In genomic region chr12:119156401-119156800, GRCh38 we compare ENCODE assay signal across 1 cellular context.
A peak's percentile ranks its signal among the peaks of the same experiment; 100 is the strongest.
TF ChIP-seq lines count a peak whose summit lies in the region.

No MANE protein-coding gene starts in this region.

TF ChIP-seq in H1, 55 proteins besides CTCF, POLR2A, EP300 and RAD21:
- TF ChIP-seq, protein P1, sequence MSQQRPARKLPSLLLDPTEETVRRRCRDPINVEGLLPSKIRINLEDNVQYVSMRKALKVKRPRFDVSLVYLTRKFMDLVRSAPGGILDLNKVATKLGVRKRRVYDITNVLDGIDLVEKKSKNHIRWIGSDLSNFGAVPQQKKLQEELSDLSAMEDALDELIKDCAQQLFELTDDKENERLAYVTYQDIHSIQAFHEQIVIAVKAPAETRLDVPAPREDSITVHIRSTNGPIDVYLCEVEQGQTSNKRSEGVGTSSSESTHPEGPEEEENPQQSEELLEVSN (IDR thresholded peaks at IDR 0.05): no peak
- TF ChIP-seq JUN (IDR thresholded peaks at IDR 0.05; ENCODE audit: low read depth, low read length) (no peak), CHD2 (IDR thresholded peaks at IDR 0.05; ENCODE audit: low read length) (0 out of 2 replicates have a peak, but pooled peaks have one; percentile 11), CBX8 (IDR thresholded peaks at IDR 0.05; ENCODE audit: borderline replicate concordance, low read depth, low read length) (no peak), CTBP2 (IDR thresholded peaks at IDR 0.05; ENCODE audit: borderline replicate concordance, insufficient read depth, insufficient read length, low read length) (no peak), SIN3A (conservative IDR thresholded peaks at IDR 0.05 in 1 of 2, IDR thresholded peaks at IDR 0.05 in 1 of 2; ENCODE audit: low read depth in 1 of 2, low read length in 2 of 2) (no peak), NRF1 (IDR thresholded peaks at IDR 0.05; ENCODE audit: low read depth, low read length) (no peak), SP1 (IDR thresholded peaks at IDR 0.05; ENCODE audit: low read depth, low read length) (peak; percentile 53; the same call in 1 of the 2 replicates), ASH2L (IDR thresholded peaks at IDR 0.05; ENCODE audit: low read length) (no peak), ZNF274 (IDR thresholded peaks at IDR 0.05; ENCODE audit: borderline replicate concordance, extremely low read depth, low read length) (no peak), BACH1 (IDR thresholded peaks at IDR 0.05; ENCODE audit: low read length) (no peak), CEBPB (IDR thresholded peaks at IDR 0.05; ENCODE audit: low read depth, low read length) (no peak), TCF12 (IDR thresholded peaks at IDR 0.05; ENCODE audit: low read depth, low read length) (no peak), EGR1 (IDR thresholded peaks at IDR 0.05; ENCODE audit: borderline replicate concordance, low read depth, low read length) (peak; percentile 57; the same call in 1 of the 2 replicates), SUZ12 (IDR thresholded peaks at IDR 0.05; ENCODE audit: low read length) (no peak), BRCA1 (IDR thresholded peaks at IDR 0.05; ENCODE audit: low read depth, low read length) (no peak), HDAC6 (IDR thresholded peaks at IDR 0.05; ENCODE audit: low read depth, low read length) (no peak), TAF7 (optimal IDR thresholded peaks at IDR 0.05; ENCODE audit: borderline replicate concordance, low read depth, low read length) (peak; percentile 52), YY1 (IDR thresholded peaks at IDR 0.05; ENCODE audit: low read depth, low read length) (0 out of 2 replicates have a peak, but pooled peaks have one; percentile 14), JUND (IDR thresholded peaks at IDR 0.05; ENCODE audit: low read length) (no peak), SAP30 (IDR thresholded peaks at IDR 0.05; ENCODE audit: insufficient read depth, insufficient replicate concordance, low read length) (no peak), RFX5 (IDR thresholded peaks at IDR 0.05; ENCODE audit: borderline replicate concordance, low read depth, low read length) (no peak), GABPA (IDR thresholded peaks at IDR 0.05; ENCODE audit: borderline replicate concordance, insufficient read depth, low read length) (0 out of 2 replicates have a peak, but pooled peaks have one; percentile 33), PHF8 (conservative IDR thresholded peaks at IDR 0.05; ENCODE audit: low read depth, low read length) (no peak), SP4 (IDR thresholded peaks at IDR 0.05; ENCODE audit: low read length) (0 out of 2 replicates have a peak, but pooled peaks have one; percentile 45), SIX5 (IDR thresholded peaks at IDR 0.05; ENCODE audit: low read depth, low read length) (no peak), KDM1A (IDR thresholded peaks at IDR 0.05; ENCODE audit: borderline replicate concordance, low read length) (peak; percentile 76; the same call in 1 of the 2 replicates), HDAC2 (IDR thresholded peaks at IDR 0.05; ENCODE audit: borderline replicate concordance in 1 of 2, low read depth in 2 of 2, low read length in 2 of 2) (no peak), CHD1 (IDR thresholded peaks at IDR 0.05; ENCODE audit: low read depth, low read length) (no peak), TEAD4 (IDR thresholded peaks at IDR 0.05; ENCODE audit: low read depth, low read length) (0 out of 2 replicates have a peak, but pooled peaks have one; percentile 41), MAFK (IDR thresholded peaks at IDR 0.05; ENCODE audit: low read depth, low read length) (no peak), SP2 (IDR thresholded peaks at IDR 0.05; ENCODE audit: low read length) (no peak), POU5F1 (IDR thresholded peaks at IDR 0.05; ENCODE audit: low read depth, low read length) (0 out of 2 replicates have a peak, but pooled peaks have one; percentile 41), TBP (IDR thresholded peaks at IDR 0.05; ENCODE audit: low read depth, low read length) (peak; percentile 40; the same call in 1 of the 2 replicates), GTF2F1 (IDR thresholded peaks at IDR 0.05; ENCODE audit: borderline replicate concordance, low read depth, low read length) (no peak), SRF (IDR thresholded peaks at IDR 0.05; ENCODE audit: low read depth, low read length) (peak; percentile 88), RNF2 (IDR thresholded peaks at IDR 0.05; ENCODE audit: borderline replicate concordance, low read depth, low read length, missing control alignments, poor library complexity, severe bottlenecking) (no peak), NANOG (IDR thresholded peaks at IDR 0.05; ENCODE audit: insufficient read depth, low read depth, low read length, poor library complexity, severe bottlenecking) (no peak), EZH2 (IDR thresholded peaks at IDR 0.05; ENCODE audit: low read depth, low read length, severe bottlenecking) (no peak), CBX5 (IDR thresholded peaks at IDR 0.05; ENCODE audit: low read depth, low read length) (no peak), CREB1 (IDR thresholded peaks at IDR 0.05) (peak; percentile 55; the same call in 1 of the 2 replicates), TAF1 (IDR thresholded peaks at IDR 0.05; ENCODE audit: low read depth, low read length) (no peak), KDM5A (IDR thresholded peaks at IDR 0.05; ENCODE audit: low read length) (no peak), SIRT6 (IDR thresholded peaks at IDR 0.05; ENCODE audit: low read length) (no peak), POLR2AphosphoS5 (IDR thresholded peaks at IDR 0.05; ENCODE audit: low read depth, low read length) (no peak), FOSL1 (IDR thresholded peaks at IDR 0.05; ENCODE audit: insufficient read depth, low read depth, low read length) (0 out of 2 replicates have a peak, but pooled peaks have one; percentile 16), BCL11A (IDR thresholded peaks at IDR 0.05; ENCODE audit: low read depth in 2 of 2, low read length in 2 of 2) (no peak), RBBP5 (IDR thresholded peaks at IDR 0.05; ENCODE audit: borderline replicate concordance, low read depth, low read length) (no peak), KDM4A (IDR thresholded peaks at IDR 0.05; ENCODE audit: low read depth, low read length, severe bottlenecking) (no peak), RXRA (IDR thresholded peaks at IDR 0.05; ENCODE audit: insufficient read depth, low read depth, low read length) (no peak)
- TF ChIP-seq, protein P2, sequence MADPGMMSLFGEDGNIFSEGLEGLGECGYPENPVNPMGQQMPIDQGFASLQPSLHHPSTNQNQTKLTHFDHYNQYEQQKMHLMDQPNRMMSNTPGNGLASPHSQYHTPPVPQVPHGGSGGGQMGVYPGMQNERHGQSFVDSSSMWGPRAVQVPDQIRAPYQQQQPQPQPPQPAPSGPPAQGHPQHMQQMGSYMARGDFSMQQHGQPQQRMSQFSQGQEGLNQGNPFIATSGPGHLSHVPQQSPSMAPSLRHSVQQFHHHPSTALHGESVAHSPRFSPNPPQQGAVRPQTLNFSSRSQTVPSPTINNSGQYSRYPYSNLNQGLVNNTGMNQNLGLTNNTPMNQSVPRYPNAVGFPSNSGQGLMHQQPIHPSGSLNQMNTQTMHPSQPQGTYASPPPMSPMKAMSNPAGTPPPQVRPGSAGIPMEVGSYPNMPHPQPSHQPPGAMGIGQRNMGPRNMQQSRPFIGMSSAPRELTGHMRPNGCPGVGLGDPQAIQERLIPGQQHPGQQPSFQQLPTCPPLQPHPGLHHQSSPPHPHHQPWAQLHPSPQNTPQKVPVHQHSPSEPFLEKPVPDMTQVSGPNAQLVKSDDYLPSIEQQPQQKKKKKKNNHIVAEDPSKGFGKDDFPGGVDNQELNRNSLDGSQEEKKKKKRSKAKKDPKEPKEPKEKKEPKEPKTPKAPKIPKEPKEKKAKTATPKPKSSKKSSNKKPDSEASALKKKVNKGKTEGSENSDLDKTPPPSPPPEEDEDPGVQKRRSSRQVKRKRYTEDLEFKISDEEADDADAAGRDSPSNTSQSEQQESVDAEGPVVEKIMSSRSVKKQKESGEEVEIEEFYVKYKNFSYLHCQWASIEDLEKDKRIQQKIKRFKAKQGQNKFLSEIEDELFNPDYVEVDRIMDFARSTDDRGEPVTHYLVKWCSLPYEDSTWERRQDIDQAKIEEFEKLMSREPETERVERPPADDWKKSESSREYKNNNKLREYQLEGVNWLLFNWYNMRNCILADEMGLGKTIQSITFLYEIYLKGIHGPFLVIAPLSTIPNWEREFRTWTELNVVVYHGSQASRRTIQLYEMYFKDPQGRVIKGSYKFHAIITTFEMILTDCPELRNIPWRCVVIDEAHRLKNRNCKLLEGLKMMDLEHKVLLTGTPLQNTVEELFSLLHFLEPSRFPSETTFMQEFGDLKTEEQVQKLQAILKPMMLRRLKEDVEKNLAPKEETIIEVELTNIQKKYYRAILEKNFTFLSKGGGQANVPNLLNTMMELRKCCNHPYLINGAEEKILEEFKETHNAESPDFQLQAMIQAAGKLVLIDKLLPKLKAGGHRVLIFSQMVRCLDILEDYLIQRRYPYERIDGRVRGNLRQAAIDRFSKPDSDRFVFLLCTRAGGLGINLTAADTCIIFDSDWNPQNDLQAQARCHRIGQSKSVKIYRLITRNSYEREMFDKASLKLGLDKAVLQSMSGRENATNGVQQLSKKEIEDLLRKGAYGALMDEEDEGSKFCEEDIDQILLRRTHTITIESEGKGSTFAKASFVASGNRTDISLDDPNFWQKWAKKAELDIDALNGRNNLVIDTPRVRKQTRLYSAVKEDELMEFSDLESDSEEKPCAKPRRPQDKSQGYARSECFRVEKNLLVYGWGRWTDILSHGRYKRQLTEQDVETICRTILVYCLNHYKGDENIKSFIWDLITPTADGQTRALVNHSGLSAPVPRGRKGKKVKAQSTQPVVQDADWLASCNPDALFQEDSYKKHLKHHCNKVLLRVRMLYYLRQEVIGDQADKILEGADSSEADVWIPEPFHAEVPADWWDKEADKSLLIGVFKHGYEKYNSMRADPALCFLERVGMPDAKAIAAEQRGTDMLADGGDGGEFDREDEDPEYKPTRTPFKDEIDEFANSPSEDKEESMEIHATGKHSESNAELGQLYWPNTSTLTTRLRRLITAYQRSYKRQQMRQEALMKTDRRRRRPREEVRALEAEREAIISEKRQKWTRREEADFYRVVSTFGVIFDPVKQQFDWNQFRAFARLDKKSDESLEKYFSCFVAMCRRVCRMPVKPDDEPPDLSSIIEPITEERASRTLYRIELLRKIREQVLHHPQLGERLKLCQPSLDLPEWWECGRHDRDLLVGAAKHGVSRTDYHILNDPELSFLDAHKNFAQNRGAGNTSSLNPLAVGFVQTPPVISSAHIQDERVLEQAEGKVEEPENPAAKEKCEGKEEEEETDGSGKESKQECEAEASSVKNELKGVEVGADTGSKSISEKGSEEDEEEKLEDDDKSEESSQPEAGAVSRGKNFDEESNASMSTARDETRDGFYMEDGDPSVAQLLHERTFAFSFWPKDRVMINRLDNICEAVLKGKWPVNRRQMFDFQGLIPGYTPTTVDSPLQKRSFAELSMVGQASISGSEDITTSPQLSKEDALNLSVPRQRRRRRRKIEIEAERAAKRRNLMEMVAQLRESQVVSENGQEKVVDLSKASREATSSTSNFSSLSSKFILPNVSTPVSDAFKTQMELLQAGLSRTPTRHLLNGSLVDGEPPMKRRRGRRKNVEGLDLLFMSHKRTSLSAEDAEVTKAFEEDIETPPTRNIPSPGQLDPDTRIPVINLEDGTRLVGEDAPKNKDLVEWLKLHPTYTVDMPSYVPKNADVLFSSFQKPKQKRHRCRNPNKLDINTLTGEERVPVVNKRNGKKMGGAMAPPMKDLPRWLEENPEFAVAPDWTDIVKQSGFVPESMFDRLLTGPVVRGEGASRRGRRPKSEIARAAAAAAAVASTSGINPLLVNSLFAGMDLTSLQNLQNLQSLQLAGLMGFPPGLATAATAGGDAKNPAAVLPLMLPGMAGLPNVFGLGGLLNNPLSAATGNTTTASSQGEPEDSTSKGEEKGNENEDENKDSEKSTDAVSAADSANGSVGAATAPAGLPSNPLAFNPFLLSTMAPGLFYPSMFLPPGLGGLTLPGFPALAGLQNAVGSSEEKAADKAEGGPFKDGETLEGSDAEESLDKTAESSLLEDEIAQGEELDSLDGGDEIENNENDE (IDR thresholded peaks at IDR 0.05; ENCODE audit: insufficient replicate concordance, low read length): no peak
- TF ChIP-seq, protein P3, sequence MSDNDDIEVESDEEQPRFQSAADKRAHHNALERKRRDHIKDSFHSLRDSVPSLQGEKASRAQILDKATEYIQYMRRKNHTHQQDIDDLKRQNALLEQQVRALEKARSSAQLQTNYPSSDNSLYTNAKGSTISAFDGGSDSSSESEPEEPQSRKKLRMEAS (IDR thresholded peaks at IDR 0.05): 0 out of 2 replicates have a peak, but pooled peaks have one; percentile 18
- TF ChIP-seq, protein P4, sequence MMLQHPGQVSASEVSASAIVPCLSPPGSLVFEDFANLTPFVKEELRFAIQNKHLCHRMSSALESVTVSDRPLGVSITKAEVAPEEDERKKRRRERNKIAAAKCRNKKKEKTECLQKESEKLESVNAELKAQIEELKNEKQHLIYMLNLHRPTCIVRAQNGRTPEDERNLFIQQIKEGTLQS (IDR thresholded peaks at IDR 0.05; ENCODE audit: insufficient read depth, low read depth, low read length): no peak
- TF ChIP-seq, protein P5, sequence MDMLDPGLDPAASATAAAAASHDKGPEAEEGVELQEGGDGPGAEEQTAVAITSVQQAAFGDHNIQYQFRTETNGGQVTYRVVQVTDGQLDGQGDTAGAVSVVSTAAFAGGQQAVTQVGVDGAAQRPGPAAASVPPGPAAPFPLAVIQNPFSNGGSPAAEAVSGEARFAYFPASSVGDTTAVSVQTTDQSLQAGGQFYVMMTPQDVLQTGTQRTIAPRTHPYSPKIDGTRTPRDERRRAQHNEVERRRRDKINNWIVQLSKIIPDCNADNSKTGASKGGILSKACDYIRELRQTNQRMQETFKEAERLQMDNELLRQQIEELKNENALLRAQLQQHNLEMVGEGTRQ (IDR thresholded peaks at IDR 0.05; ENCODE audit: low read length): no peak
- TF ChIP-seq, protein P6, sequence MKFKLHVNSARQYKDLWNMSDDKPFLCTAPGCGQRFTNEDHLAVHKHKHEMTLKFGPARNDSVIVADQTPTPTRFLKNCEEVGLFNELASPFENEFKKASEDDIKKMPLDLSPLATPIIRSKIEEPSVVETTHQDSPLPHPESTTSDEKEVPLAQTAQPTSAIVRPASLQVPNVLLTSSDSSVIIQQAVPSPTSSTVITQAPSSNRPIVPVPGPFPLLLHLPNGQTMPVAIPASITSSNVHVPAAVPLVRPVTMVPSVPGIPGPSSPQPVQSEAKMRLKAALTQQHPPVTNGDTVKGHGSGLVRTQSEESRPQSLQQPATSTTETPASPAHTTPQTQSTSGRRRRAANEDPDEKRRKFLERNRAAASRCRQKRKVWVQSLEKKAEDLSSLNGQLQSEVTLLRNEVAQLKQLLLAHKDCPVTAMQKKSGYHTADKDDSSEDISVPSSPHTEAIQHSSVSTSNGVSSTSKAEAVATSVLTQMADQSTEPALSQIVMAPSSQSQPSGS (IDR thresholded peaks at IDR 0.05; ENCODE audit: low read length): no peak
